In genomic region chr13:45516757-45517156, GRCh38 we compare ENCODE assay signal across 23 cellular contexts.
"Had no signal": no experiment of that assay in that cellular context is flagged by ENCODE, and none has a peak within 500 bp of the region (broad histone marks: within the 10 kb centered on the region; RNA-seq: fewer than 3 reads in every experiment).

No MANE protein-coding gene starts in this region.

- H3K27ac Mint-ChIP-seq: immature natural killer cell, memory B cell, mesothelial cell of epicardium, natural killer cell had no signal

- H3K9me3 ChIP-seq: gastrocnemius medialis, left ventricle myocardium inferior, lower lobe of right lung, stomach, thoracic aorta, transverse colon had no signal

- H3K27me3 Mint-ChIP-seq: memory B cell had no signal

- H3K27ac ChIP-seq: dorsolateral prefrontal cortex, gastrocnemius medialis, left ventricle myocardium inferior, lower lobe of right lung, stomach, thoracic aorta, transverse colon had no signal

- H3K9me3 Mint-ChIP-seq: immature natural killer cell, memory B cell, mesothelial cell of epicardium, natural killer cell, neural crest cell had no signal

- H3K4me3 ChIP-seq: dorsolateral prefrontal cortex, gastrocnemius medialis, left ventricle myocardium inferior, lower lobe of right lung, stomach, thoracic aorta, transverse colon had no signal

- FAIRE-seq: endometrium, kidney, small intestine had no signal

- H3K4me1 ChIP-seq: gastrocnemius medialis, lower lobe of right lung, transverse colon had no signal

- DNase-seq: cortex of kidney; dorsolateral prefrontal cortex; effector CD8-positive, alpha-beta T cell; gastrocnemius medialis; glutamatergic neuron; immature natural killer cell; kidney; left cardiac atrium; left ventricle myocardium inferior; lower lobe of right lung; natural killer cell; posterior cingulate gyrus; small intestine; stimulated activated CD4-positive, alpha-beta T cell treated with anti-CD3 and anti-CD28 coated beads, Interleukin-12 subunit alpha, Interleukin-12 subunit beta, amount 100 ng/mL, for 4 hours; stimulated activated CD4-positive, alpha-beta T cell treated with anti-CD3 and anti-CD28 coated beads, Interleukin-2, amount 100 ng/mL, for 48 hours; stomach; substantia nigra; transverse colon had no signal

- H3K4me3 Mint-ChIP-seq: immature natural killer cell, memory B cell, mesothelial cell of epicardium, natural killer cell, neural crest cell had no signal

- H3K27me3 ChIP-seq: dorsolateral prefrontal cortex, gastrocnemius medialis, stomach, transverse colon had no signal
